In the genomic region with DNA sequence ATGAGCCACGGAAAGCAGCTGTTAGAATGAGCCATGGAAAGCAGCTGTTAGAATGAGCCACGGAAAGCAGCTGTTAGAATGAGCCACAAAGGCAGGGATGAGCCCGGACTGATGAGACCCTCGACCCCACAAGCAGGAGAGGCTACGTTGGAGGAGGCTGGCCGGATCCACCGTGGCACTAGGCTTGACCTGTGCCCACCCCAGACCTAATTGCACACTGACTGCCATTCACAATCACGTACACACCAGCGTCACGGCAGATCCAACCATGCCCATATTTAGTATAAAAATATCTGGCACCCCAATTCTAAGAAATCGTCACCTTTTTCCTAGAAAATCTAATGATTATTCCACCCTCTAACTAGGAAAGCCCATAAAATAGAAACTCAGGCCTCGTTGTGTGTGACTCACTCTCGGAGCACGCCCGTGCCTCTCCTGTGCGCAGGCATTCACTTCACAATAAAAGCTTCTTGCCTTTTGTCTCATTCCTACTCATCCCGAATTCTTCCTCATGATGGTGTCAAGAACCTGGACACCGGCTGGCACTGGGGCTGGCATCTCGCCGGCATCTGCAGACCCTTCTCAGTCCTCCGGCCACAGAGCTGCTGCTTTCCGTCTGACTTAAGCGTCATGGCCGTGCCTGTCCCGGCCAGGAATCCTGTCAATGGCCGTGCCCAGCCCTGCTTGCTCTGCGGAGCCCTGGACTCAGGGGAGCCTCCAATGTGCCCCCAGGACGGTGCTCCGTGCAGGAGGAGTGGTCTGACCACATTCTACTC, we compare ENCODE assay signal across 8 cellular contexts. TPM values are rescaled to one million over a fixed set of nuclear protein-coding genes. Genes with fewer than 3 reads are reported as not detected.
DNase-seq lines count a peak whose midpoint lies in the region; ATAC-seq and TF ChIP-seq lines count a peak whose summit lies in the region.

No MANE protein-coding gene starts in this region.

- no peak overlapping the region for H2BK120ac ChIP-seq in H9 (ENCODE audit: low read depth, low read length, poor library complexity, severe bottlenecking)

- H3K36me3 ChIP-seq in CD8-positive, alpha-beta T cell (ENCODE audit: insufficient read depth, low read length): no peaks in the 10 kb centered on the region

- intact Hi-C loops in CD8-positive, alpha-beta T cell (cut with DNase I, micrococcal nuclease): no loop called here

- H4K8ac ChIP-seq in H9 (replicated peaks; ENCODE audit: insufficient read length, low read depth, low read length): no peak overlapping the region

- H3T11ph ChIP-seq in H9 (ENCODE audit: low read length): no peak overlapping the region

- H3K27ac ChIP-seq in H9 (ENCODE audit: insufficient read length, low read depth, low read length): no peak overlapping the region
- peak overlapping the region in 12 of 21 experiments; percentile 17 to 67 (median 40) for H3K27ac ChIP-seq in skin epidermis
- no peak overlapping the region for H3K27ac ChIP-seq in CD8-positive, alpha-beta T cell (ENCODE audit: low read depth, low read length)

- H4K20me1 ChIP-seq in H9 (ENCODE audit: control insufficient read depth, insufficient read depth, insufficient read length): no peaks in the 10 kb centered on the region

- peaks cover 2% of the 10 kb centered on the region for H3K23me2 ChIP-seq in H9 (ENCODE audit: insufficient read length, low read depth, low read length, poor library complexity, severe bottlenecking)

- H3K27ac Mint-ChIP-seq in H9: no peak overlapping the region
- no peak overlapping the region for H3K27ac Mint-ChIP-seq in CD8-positive, alpha-beta T cell
- no peak overlapping the region for H3K27ac Mint-ChIP-seq in stimulated activated naive B cell treated with anti-CD40 and anti-IgM and Interleukin-4, amounts not matched to agents 10 μg/mL and 1 μg/mL and 100 μg/mL, for 72 hours
- H3K27ac Mint-ChIP-seq in activated naive CD4-positive, alpha-beta T cell treated with anti-CD3 and anti-CD28 coated beads, Interleukin-2, amount 50 U/mL, for 72 hours: no peak overlapping the region

- H3K14ac ChIP-seq in H9 (ENCODE audit: insufficient read depth, low read length): peak overlapping the region; percentile 78

- H3K27me3 ChIP-seq in H9 (ENCODE audit: insufficient read depth, low read length): peaks cover 3% of the 10 kb centered on the region; the same call in 1 of the 2 replicates
- H3K27me3 ChIP-seq in CD8-positive, alpha-beta T cell (ENCODE audit: insufficient read depth, low read length): no peaks in the 10 kb centered on the region

- H3K56ac ChIP-seq in H9 (ENCODE audit: insufficient read length, low read depth, low read length): no peak overlapping the region

- CTCF ChIA-PET in CD8-positive, alpha-beta T cell (lab: Charles Lee): interaction anchor here (1.3 to 1.8 kb wide), 2 partner anchors 12 to 103 kb away, joined by 3 to 7 read pairs; no protein-coding TSS in a partner anchor

- no peak overlapping the region for H2BK5ac ChIP-seq in H9 (ENCODE audit: insufficient read length, low read length)

- H4K5ac ChIP-seq in H9 (ENCODE audit: insufficient read length, low read depth, low read length): no peak overlapping the region

- H3K79me1 ChIP-seq in H9 (ENCODE audit: insufficient read depth, low read depth, low read length, poor library complexity, severe bottlenecking): no peaks in the 10 kb centered on the region

- WGBS in H9 (ENCODE audit: extremely low coverage, insufficient read length, low lambda C conversion rate): no CpG with 5 or more reads among the region's 29 CpGs

- no peak overlapping the region for H3K4ac ChIP-seq in H9 (ENCODE audit: low read depth, low read length)

- H2BK20ac ChIP-seq in H9 (ENCODE audit: low read depth, low read length, poor library complexity, severe bottlenecking): no peak overlapping the region

- peaks cover 3 to 8% (median 6%) of the 10 kb centered on the region in 3 experiments; a peak in 6 of 7 replicates for H3K36me3 Mint-ChIP-seq in H9 (ENCODE audit: insufficient read depth in 1 of 3, low read depth in 3 of 3)
- no peaks in the 10 kb centered on the region for H3K36me3 Mint-ChIP-seq in CD8-positive, alpha-beta T cell
- H3K36me3 Mint-ChIP-seq in stimulated activated naive B cell treated with anti-CD40 and anti-IgM and Interleukin-4, amounts not matched to agents 10 μg/mL and 1 μg/mL and 100 μg/mL, for 72 hours: no peaks in the 10 kb centered on the region
- H3K36me3 Mint-ChIP-seq in activated naive CD4-positive, alpha-beta T cell treated with anti-CD3 and anti-CD28 coated beads, Interleukin-2, amount 50 U/mL, for 72 hours: no peaks in the 10 kb centered on the region

- H3K79me2 ChIP-seq in H9 (ENCODE audit: insufficient read depth, low read length): no peaks in the 10 kb centered on the region

- H3K4me3 Mint-ChIP-seq in H9: peak overlapping the region in 1 of 2 experiments; percentile 38; a peak in 2 of 5 replicates
- no peak overlapping the region for H3K4me3 Mint-ChIP-seq in CD8-positive, alpha-beta T cell
- H3K4me3 Mint-ChIP-seq in stimulated activated naive B cell treated with anti-CD40 and anti-IgM and Interleukin-4, amounts not matched to agents 10 μg/mL and 1 μg/mL and 100 μg/mL, for 72 hours: no peak overlapping the region

- no peak overlapping the region for H3K18ac ChIP-seq in H9 (ENCODE audit: insufficient read length, low read depth, low read length)

- peaks cover 21 to 37% of the 10 kb centered on the region in 2 experiments for H3K4me1 Mint-ChIP-seq in H9
- peaks cover 15% of the 10 kb centered on the region for H3K4me1 Mint-ChIP-seq in CD8-positive, alpha-beta T cell (ENCODE audit: low read depth)
- H3K4me1 Mint-ChIP-seq in stimulated activated naive B cell treated with anti-CD40 and anti-IgM and Interleukin-4, amounts not matched to agents 10 μg/mL and 1 μg/mL and 100 μg/mL, for 72 hours: peaks cover 13 to 20% of the 10 kb centered on the region in 2 donors

- no peak for TF ChIP-seq CTCF in H9 (conservative IDR thresholded peaks at IDR 0.05)
- TF ChIP-seq CTCF in CD8-positive, alpha-beta T cell (IDR thresholded peaks at IDR 0.05): no peak

- peaks cover 89% of the 10 kb centered on the region for H3K27me3 Mint-ChIP-seq in H9 (ENCODE audit: low read depth)
- no peaks in the 10 kb centered on the region for H3K27me3 Mint-ChIP-seq in CD8-positive, alpha-beta T cell (ENCODE audit: low read depth)
- H3K27me3 Mint-ChIP-seq in stimulated activated naive B cell treated with anti-CD40 and anti-IgM and Interleukin-4, amounts not matched to agents 10 μg/mL and 1 μg/mL and 100 μg/mL, for 72 hours: peaks cover 0 to 14% of the 10 kb centered on the region in 2 donors

- H2AK5ac ChIP-seq in H9 (ENCODE audit: insufficient read length, low read length): no peak overlapping the region

- peak overlapping the region in 5 of 7 experiments; percentile 5 to 30 (median 11) for H3K4me3 ChIP-seq in skin epidermis
- no peak overlapping the region for H3K4me3 ChIP-seq in CD8-positive, alpha-beta T cell (ENCODE audit: low read depth, low read length)

- peaks cover 15 to 17% of the 10 kb centered on the region in 2 experiments for H3K9me3 Mint-ChIP-seq in H9
- H3K9me3 Mint-ChIP-seq in CD8-positive, alpha-beta T cell: no peaks in the 10 kb centered on the region
- peaks cover 0 to 2% of the 10 kb centered on the region in 2 donors for H3K9me3 Mint-ChIP-seq in stimulated activated naive B cell treated with anti-CD40 and anti-IgM and Interleukin-4, amounts not matched to agents 10 μg/mL and 1 μg/mL and 100 μg/mL, for 72 hours
- H3K9me3 Mint-ChIP-seq in activated naive CD4-positive, alpha-beta T cell treated with anti-CD3 and anti-CD28 coated beads, Interleukin-2, amount 50 U/mL, for 72 hours: no peaks in the 10 kb centered on the region

- H4K91ac ChIP-seq in H9 (ENCODE audit: insufficient read length, low read depth, low read length): no peak overlapping the region

- H2AFZ ChIP-seq in H9 (ENCODE audit: low read length): no peak overlapping the region

- H3K9me3 ChIP-seq in H9 (ENCODE audit: control insufficient read depth, low read depth, low read length): no peaks in the 10 kb centered on the region
- H3K9me3 ChIP-seq in CD8-positive, alpha-beta T cell (ENCODE audit: low read length): no peaks in the 10 kb centered on the region

- H2BK15ac ChIP-seq in H9 (ENCODE audit: low read depth, low read length): no peak overlapping the region

- H3K9ac ChIP-seq in H9 (ENCODE audit: extremely low read depth, insufficient read length, low read length): no peak overlapping the region

- POLR2A ChIA-PET in CD8-positive, alpha-beta T cell (lab: Charles Lee): no interaction called here

- peak; percentile 94 for ATAC-seq in SK-N-SH treated with all-trans-retinoic acid at 6 μM for 48 hours
- no peak for ATAC-seq in CD8-positive, alpha-beta T cell
- no peak for ATAC-seq in stimulated activated naive B cell treated with anti-CD40 and anti-IgM and Interleukin-4, amounts not matched to agents 10 μg/mL and 1 μg/mL and 100 μg/mL, for 72 hours (replicated peaks)
- ATAC-seq in activated naive CD4-positive, alpha-beta T cell treated with anti-CD3 and anti-CD28 coated beads, Interleukin-2, amount 50 U/mL, for 72 hours: no peak

- no peaks in the 10 kb centered on the region for H3K4me1 ChIP-seq in H9 (ENCODE audit: insufficient read depth, low read length)
- peaks cover 13% of the 10 kb centered on the region for H3K4me1 ChIP-seq in CD8-positive, alpha-beta T cell (ENCODE audit: insufficient read depth, low read length)

- no peak overlapping the region for H2BK12ac ChIP-seq in H9 (ENCODE audit: insufficient read length, low read depth, low read length)

- no peak overlapping the region for H3K23ac ChIP-seq in H9 (ENCODE audit: insufficient read length, low read depth, low read length)

- no peak overlapping the region for H3K4me2 ChIP-seq in H9 (ENCODE audit: insufficient read depth, insufficient read length, low read length)

- no peak for DNase-seq in H9
- peak; percentile 83 for DNase-seq in glomerular visceral epithelial cell (ENCODE audit: extremely low spot score)
- no peak for DNase-seq in CD8-positive, alpha-beta T cell
- DNase-seq in foreskin melanocyte: no peak
- DNase-seq in stimulated activated naive B cell treated with anti-CD40 and anti-IgM and Interleukin-4, amounts not matched to agents 10 μg/mL and 1 μg/mL and 100 μg/mL, for 72 hours: no peak
- DNase-seq in activated naive CD4-positive, alpha-beta T cell treated with anti-CD3 and anti-CD28 coated beads, Interleukin-2, amount 50 U/mL, for 72 hours (ENCODE audit: low spot score in 2 of 2): no peak

RNA-seq across cellular contexts. Expression of a gene that starts 5.5 kb away (rescaled TPM):
- total RNA-seq in H9 (2021): 0.28 and 0.70 TPM in 2 replicates
- under 1 TPM; 0.44 to 0.60 TPM for total RNA-seq in CD8-positive, alpha-beta T cell
- 10 to 100 TPM in 1 of 2 donors, 1 to 10 TPM in 1; 2.3 to 13.7 TPM for total RNA-seq in activated naive CD4-positive, alpha-beta T cell treated with anti-CD3 and anti-CD28 coated beads, Interleukin-2, amount 50 U/mL, for 72 hours

RNA-seq across cellular contexts. Expression of a gene that starts 20.0 kb away (rescaled TPM):
- total RNA-seq in H9 (2021): 1.4 and 1.5 TPM in 2 replicates
- not detected for total RNA-seq in CD8-positive, alpha-beta T cell
- total RNA-seq in activated naive CD4-positive, alpha-beta T cell treated with anti-CD3 and anti-CD28 coated beads, Interleukin-2, amount 50 U/mL, for 72 hours: under 1 TPM; 0.18 to 0.41 TPM

RNA-seq across cellular contexts. Expression of a gene that starts 21.6 kb away (rescaled TPM):
- total RNA-seq in H9 (2021): 0.22 and 0.35 TPM in 2 replicates
- total RNA-seq in CD8-positive, alpha-beta T cell: 100 to 1,000 TPM; 369 to 385 TPM
- total RNA-seq in activated naive CD4-positive, alpha-beta T cell treated with anti-CD3 and anti-CD28 coated beads, Interleukin-2, amount 50 U/mL, for 72 hours: 100 to 1,000 TPM; 620 to 646 TPM

RNA-seq across cellular contexts. Expression of a gene that starts 32.5 kb away (rescaled TPM):
- total RNA-seq in H9 (2021): 0.75 and 0.94 TPM in 2 replicates
- total RNA-seq in CD8-positive, alpha-beta T cell: not detected
- under 1 TPM in 1 of 2 donors, not detected in 1; 0.18 TPM for total RNA-seq in activated naive CD4-positive, alpha-beta T cell treated with anti-CD3 and anti-CD28 coated beads, Interleukin-2, amount 50 U/mL, for 72 hours

Comparison
In these comparisons a context has a peak if more than half of its experiments do, and no peak if none do; other contexts are left out.
1. H3K27ac ChIP-seq: peak in skin epidermis (12 of 21); none in H9 (single experiment) and CD8-positive, alpha-beta T cell (single experiment).
2. RNA of a gene that starts 21.6 kb away (total RNA-seq): 620 to 646 TPM in activated naive CD4-positive, alpha-beta T cell treated with anti-CD3 and anti-CD28 coated beads, Interleukin-2, amount 50 U/mL, for 72 hours and 369 to 385 TPM in CD8-positive, alpha-beta T cell; 0.22 to 0.35 TPM in H9; every median in the first group is over 100 times any median in the second.